ENCODE assay signal across 1 cellular context in genomic region chr18:70366174-70366573, GRCh38.
TF ChIP-seq lines count a peak whose summit lies in the region.

No MANE protein-coding gene starts in this region.

TF ChIP-seq in HepG2, 621 proteins besides CTCF, POLR2A, EP300 and RAD21:
- no peak for TF ChIP-seq DR1 (CRISPR knock-in tag; IDR thresholded peaks at IDR 0.05)
- TF ChIP-seq ZNF33A (CRISPR knock-in tag; IDR thresholded peaks at IDR 0.05; ENCODE audit: borderline replicate concordance) = no peak
TF ChIP-seq in HepG2: peak in this region for 0.
